In genomic region chr1:224358288-224358687, GRCh38 we compare ENCODE assay signal across 8 cellular contexts. TPM values are rescaled to one million over a fixed set of nuclear protein-coding genes. Genes with fewer than 3 reads are reported as not detected.
DNase-seq lines count a peak whose midpoint lies in the region; TF ChIP-seq lines count a peak whose summit lies in the region.

No MANE protein-coding gene starts in this region.

- H3K4me3 ChIP-seq in AG10803 (ENCODE audit: low read length) (peak overlapping the region; percentile 90), breast epithelium (peak overlapping the region in 2 of 3 donors; percentile 79 to 94), muscle layer of duodenum (ENCODE audit: low read depth in 1 of 2, low read length in 2 of 2) (peak overlapping the region; percentile 65 to 96)

- H3K27ac ChIP-seq in breast epithelium (peak overlapping the region; percentile 93 to 96), muscle layer of duodenum (ENCODE audit: low read length) (peak overlapping the region; percentile 68)

- H3K36me3 ChIP-seq in breast epithelium (no peaks in the 10 kb centered on the region), muscle layer of duodenum (ENCODE audit: control insufficient read depth in 1 of 2, insufficient read depth in 2 of 2, low read length in 2 of 2) (no peaks in the 10 kb centered on the region)

- H3K9me3 ChIP-seq in breast epithelium, result no peaks in the 10 kb centered on the region
- H3K9me3 ChIP-seq in muscle layer of duodenum (ENCODE audit: control insufficient read depth in 1 of 2, low read length in 2 of 2), result no peaks in the 10 kb centered on the region

- H3K4me1 ChIP-seq in breast epithelium (peaks cover 7% of the 10 kb centered on the region in 2 donors), muscle layer of duodenum (ENCODE audit: control insufficient read depth in 1 of 2, insufficient read depth in 2 of 2, low read length in 2 of 2) (peaks cover 9 to 19% of the 10 kb centered on the region in 2 donors)

- intact Hi-C loops in breast epithelium (cut with DNase I; ENCODE audit: low total_unique reads), result no loop called here

- no peak for TF ChIP-seq CTCF in AG10803 (conservative IDR thresholded peaks at IDR 0.05; ENCODE audit: low read length)
- no peak for TF ChIP-seq CTCF in breast epithelium (IDR thresholded peaks at IDR 0.05)

- DNase-seq in AG10803 (ENCODE audit: low read depth) (no peak), HuH-7.5 (ENCODE audit: low spot score) (peak; percentile 11), breast epithelium (ENCODE audit: low spot score in 2 of 2) (no peak), NCI-H2171 (lab: John Stamatoyannopoulos, UW) (no peak), medulla oblongata (ENCODE audit: extremely low spot score) (no peak), G401 (ENCODE audit: low spot score) (no peak)
- DNase-seq in central memory CD4-positive, alpha-beta T cell, result no peak

- in situ Hi-C loops in G401 (cut with HindIII; ENCODE audit: low sequenced_read_pairs), result no loop called here

- no peaks in the 10 kb centered on the region for H3K27me3 ChIP-seq in breast epithelium
- no peaks in the 10 kb centered on the region for H3K27me3 ChIP-seq in muscle layer of duodenum (ENCODE audit: low read depth, low read length)

- TF ChIP-seq POLR2A in breast epithelium (IDR thresholded peaks at IDR 0.05), result no peak

RNA-seq across cellular contexts. Expression of gene CNIH4, which starts 1.6 kb away (rescaled TPM):
- total RNA-seq in breast epithelium, result 10 to 100 TPM; 42.9 to 54.1 (median 43.3) TPM
- 110 and 140 TPM in 2 replicates for total RNA-seq in G401 (2014; rRNA removed; shearing (Covaris generic))

RNA-seq across cellular contexts. Expression of gene NVL, which starts 28.3 kb away (rescaled TPM):
- 10 to 100 TPM; 16.0 to 46.0 (median 30.8) TPM for total RNA-seq in breast epithelium
- total RNA-seq in G401 (2014; rRNA removed; shearing (Covaris generic)), result 81.5 and 102 TPM in 2 replicates
